In genomic region chrX:34893741-34894140, GRCh38 we compare ENCODE assay signal across 12 cellular contexts. TPM values are rescaled to one million over a fixed set of nuclear protein-coding genes. Genes with fewer than 3 reads are reported as not detected.
DNase-seq lines count a peak whose midpoint lies in the region; ATAC-seq, FAIRE-seq and TF ChIP-seq lines count a peak whose summit lies in the region.
"Had no signal": no experiment of that assay in that cellular context is flagged by ENCODE, and none has a peak within 500 bp of the region (broad histone marks: within the 10 kb centered on the region; RNA-seq: fewer than 3 reads in every experiment).

No MANE protein-coding gene starts in this region.

- 85 to 94% methylated on average over 1 of the region's 1 CpG for WGBS in GM23248 (ENCODE audit: low coverage in 1 of 2, low lambda C conversion rate in 2 of 2, missing lambda C conversion rate in 2 of 2), 2 experiments

- no peak overlapping the region for H2AFZ ChIP-seq in GM23248
- H2AFZ ChIP-seq in keratinocyte (ENCODE audit: control insufficient read depth, low read length) = no peak overlapping the region

- CTCF ChIA-PET in AG04450 (lab: Charles Lee) = interaction anchor here (0.5 to 3.2 kb wide), 6 partner anchors 9 to 1846 kb away, joined by 3 to 8 read pairs (median 3); no protein-coding TSS in a partner anchor

- H3K4me1 ChIP-seq in GM23248 (ENCODE audit: insufficient read depth) (no peaks in the 10 kb centered on the region), keratinocyte (ENCODE audit: control insufficient read depth, extremely low read depth, insufficient read depth, low read length) (no peaks in the 10 kb centered on the region)

- H3K9me1 ChIP-seq in keratinocyte (ENCODE audit: control insufficient read depth, extremely low read depth, insufficient read depth, low read length) = no peaks in the 10 kb centered on the region

- no peaks in the 10 kb centered on the region for H3K9me2 ChIP-seq in GM23248 (ENCODE audit: insufficient read depth)

- H3K79me2 ChIP-seq in GM23248 (ENCODE audit: insufficient read depth) = no peaks in the 10 kb centered on the region
- H3K79me2 ChIP-seq in keratinocyte (ENCODE audit: control insufficient read depth, insufficient read depth, low read length) = no peaks in the 10 kb centered on the region

- H3K4me2 ChIP-seq in GM23248 (ENCODE audit: unreplicated experiment) = no peak overlapping the region
- no peak overlapping the region for H3K4me2 ChIP-seq in keratinocyte (ENCODE audit: control insufficient read depth, extremely low read depth, insufficient read depth, low read depth, low read length)

- dilution Hi-C loops in keratinocyte (cut with MboI; ENCODE audit: extremely low pct_ligation_motif_present, low sequenced_read_pairs) = no loop called here

- in situ Hi-C loops in GM23248 (cut with MboI) = loop anchor here (25.0 kb wide), 1 partner anchor 231 kb away; the partner anchor contains the start of gene TMEM47

- H3K27ac ChIP-seq in AG04450 (ENCODE audit: low read depth, low read length) (no peak overlapping the region), GM23248 (no peak overlapping the region), VCaP (no peak overlapping the region), keratinocyte (ENCODE audit: control insufficient read depth, insufficient read depth, low read length) (no peak overlapping the region)

- TF ChIP-seq CTCF in AG04450 (IDR thresholded peaks at IDR 0.05; ENCODE audit: low read depth, low read length) = peak; percentile 38
- peak; percentile 69 for TF ChIP-seq CTCF in VCaP (conservative IDR thresholded peaks at IDR 0.05)
- TF ChIP-seq CTCF in keratinocyte (optimal IDR thresholded peaks at IDR 0.05 in 1 of 3, IDR thresholded peaks at IDR 0.05 in 1 of 3, conservative IDR thresholded peaks at IDR 0.05 in 1 of 3; ENCODE audit: extremely low read depth in 1 of 3, insufficient read depth in 2 of 3, low read length in 3 of 3) = peak in 2 of 3 experiments; percentile 10 to 32

- ATAC-seq in GM21737 (IDR thresholded peaks at IDR 0.05; ENCODE audit: unreplicated experiment) (no peak), HG02763 (IDR thresholded peaks at IDR 0.05; ENCODE audit: unreplicated experiment) (no peak)

- FAIRE-seq in keratinocyte (lab: Jason Lieb, UNC) = no peak
- FAIRE-seq: GM18507 had no signal

- H3K4me3 ChIP-seq in AG04450 (ENCODE audit: low read depth, low read length) (no peak overlapping the region), GM23248 (no peak overlapping the region), keratinocyte (ENCODE audit: control insufficient read depth in 2 of 3, extremely low read depth in 1 of 3, insufficient read depth in 2 of 3, low read depth in 1 of 3, low read length in 3 of 3) (no peak overlapping the region)

- POLR2A ChIA-PET in AG04450 (lab: Yijun Ruan, JAX) = no interaction called here

- H3K36me3 ChIP-seq in GM23248 (ENCODE audit: low read depth) = no peaks in the 10 kb centered on the region
- no peaks in the 10 kb centered on the region for H3K36me3 ChIP-seq in keratinocyte (ENCODE audit: control insufficient read depth in 2 of 2, extremely low read depth in 1 of 2, insufficient read depth in 2 of 2, low read length in 2 of 2)

- no peaks in the 10 kb centered on the region for H3F3A ChIP-seq in GM23248 (ENCODE audit: insufficient read depth)

- DNase-seq in AG04450 (ENCODE audit: low read depth, low spot score) = no peak
- DNase-seq in GM23248 = peak; percentile 26
- DNase-seq in keratinocyte (ENCODE audit: low read depth, low spot score) = no peak
- DNase-seq in GM03348 (ENCODE audit: low spot score) = no peak
- DNase-seq in DMS79 treated with DMSO at 0.1 percent for 48 hours (lab: John Stamatoyannopoulos, UW) = no peak
- DNase-seq: activated T-cell treated with anti-CD3 and anti-CD28 coated beads, Interleukin-2, amount 50 U/mL, for 24 hours; COR-L47; stimulated activated CD4-positive, alpha-beta T cell treated with anti-CD3 and anti-CD28 coated beads, Interleukin-2, amount 100 ng/mL, for 48 hours had no signal

- H3K9me3 ChIP-seq in AG04450 (ENCODE audit: control insufficient read depth, insufficient read depth, low read length) (no peaks in the 10 kb centered on the region), GM23248 (ENCODE audit: low read depth) (no peaks in the 10 kb centered on the region), keratinocyte (ENCODE audit: control insufficient read depth, low read depth, low read length) (no peaks in the 10 kb centered on the region)

- H4K20me1 ChIP-seq in GM23248 (ENCODE audit: insufficient read depth) (no peaks in the 10 kb centered on the region), keratinocyte (ENCODE audit: control insufficient read depth, extremely low read depth, insufficient read depth, low read length) (no peaks in the 10 kb centered on the region)

- H3K27me3 ChIP-seq in AG04450 (ENCODE audit: control insufficient read depth, insufficient read depth, low read length) = no peaks in the 10 kb centered on the region
- H3K27me3 ChIP-seq in GM23248 (replicated peaks; ENCODE audit: insufficient read depth) = no peaks in the 10 kb centered on the region
- H3K27me3 ChIP-seq in keratinocyte (ENCODE audit: control insufficient read depth, extremely low read depth, insufficient read depth, low read length) = no peaks in the 10 kb centered on the region

- no peak overlapping the region for H3K9ac ChIP-seq in GM23248
- H3K9ac ChIP-seq in keratinocyte (ENCODE audit: control insufficient read depth, extremely low read depth, insufficient read depth, low read length) = no peak overlapping the region

RNA-seq across cellular contexts. Expression of gene FAM47B, which starts 48.9 kb away (rescaled TPM):
- polyA plus RNA-seq in AG04450 (2011; rRNA removed) (not detected in 2 replicates), GM23248 (2016; fragmentation: Nextera tagmentation; extraction: Ambion mirVana) (not detected in 2 replicates), keratinocyte (not detected in 3 replicates)
- not detected in 2 replicates for polyA minus RNA-seq in AG04450 (2011; rRNA and poly(A)+ RNA removed)
- not detected in 2 replicates for total RNA-seq in GM23248 (2014; rRNA removed; shearing (Covaris generic))
- polyA plus RNA-seq in keratinocyte (2011; ENCODE audit: low read depth) = not detected
- polyA plus RNA-seq in keratinocyte (2011; cell fraction: cytosol; rRNA removed) = not detected in 2 replicates
- polyA plus RNA-seq in keratinocyte (2011; cell fraction: nucleus; rRNA removed) = not detected in 2 replicates
- not detected in 2 replicates for polyA plus RNA-seq in keratinocyte (2012; ENCODE audit: low replicate concordance)
- not detected in 3 replicates for polyA minus RNA-seq in keratinocyte
- polyA minus RNA-seq in keratinocyte (2011; cell fraction: cytosol; rRNA and poly(A)+ RNA removed) = not detected
- polyA minus RNA-seq in keratinocyte (2011; cell fraction: nucleus; rRNA and poly(A)+ RNA removed) = not detected in 2 replicates
